ENCODE assay signal across 11 cellular contexts in genomic region chr12:96020314-96021003, GRCh38. TPM values are rescaled to one million over a fixed set of nuclear protein-coding genes. Genes with fewer than 3 reads are reported as not detected.
A peak's percentile ranks its signal among the peaks of the same experiment; 100 is the strongest.
DNase-seq lines count a peak whose midpoint lies in the region; ATAC-seq and TF ChIP-seq lines count a peak whose summit lies in the region.
"Had no signal": no experiment of that assay in that cellular context is flagged by ENCODE, and none has a peak within 500 bp of the region (broad histone marks: within the 10 kb centered on the region; RNA-seq: fewer than 3 reads in every experiment).

No MANE protein-coding gene starts in this region.

- no peaks in the 10 kb centered on the region for H3K27me3 Mint-ChIP-seq in activated B cell treated with CpG ODN at 0.5 μM for 24 hours

- DNase-seq in activated B cell treated with CpG ODN at 0.5 μM for 24 hours (no peak), WERI-Rb-1 (no peak), SW 1271 (lab: John Stamatoyannopoulos, UW) (no peak), GM13976 (ENCODE audit: low spot score) (no peak), NCI-H2227 (lab: John Stamatoyannopoulos, UW; ENCODE audit: unreplicated experiment) (no peak)
- DNase-seq: NCI-H1105 had no signal

- TF ChIP-seq CTCF in activated B cell treated with CpG ODN at 0.5 μM for 24 hours (IDR thresholded peaks at IDR 0.05) (no peak), WERI-Rb-1 (IDR thresholded peaks at IDR 0.05; ENCODE audit: low read depth, low read length) (no peak), GM13976 (IDR thresholded peaks at IDR 0.05; ENCODE audit: borderline replicate concordance, control extremely low read depth, extremely low read depth, insufficient read depth, missing control alignments) (no peak)

- ATAC-seq in GM18861 (IDR thresholded peaks at IDR 0.05; ENCODE audit: unreplicated experiment) (peak; percentile 97), GM21723 (IDR thresholded peaks at IDR 0.05; ENCODE audit: unreplicated experiment) (peak; percentile 95), HG03378 (IDR thresholded peaks at IDR 0.05; ENCODE audit: unreplicated experiment) (peak; percentile 98), activated B cell treated with CpG ODN at 0.5 μM for 24 hours (ENCODE audit: low read depth) (peak; percentile 96)
- ATAC-seq: sciatic nerve had no signal

- H3K4me3 Mint-ChIP-seq in activated B cell treated with CpG ODN at 0.5 μM for 24 hours, result peak overlapping the region; percentile 63

- H3K27ac Mint-ChIP-seq in activated B cell treated with CpG ODN at 0.5 μM for 24 hours, result peak overlapping the region; percentile 90

- H3K4me3 ChIP-seq in WERI-Rb-1 (ENCODE audit: low read depth, low read length), result no peak overlapping the region

- intact Hi-C loops in activated B cell treated with CpG ODN at 0.5 μM for 24 hours (cut with micrococcal nuclease), result loop anchor here (1.0 to 2.0 kb wide), 4 partner anchors 15 to 195 kb away; partner anchors contain the start of genes AMDHD1, CCDC38 and LTA4H

- in situ Hi-C loops in GM13976 (cut with MboI; ENCODE audit: low sequenced_read_pairs, unreplicated experiment), result no loop called here

- peaks cover 65% of the 10 kb centered on the region for H3K36me3 Mint-ChIP-seq in activated B cell treated with CpG ODN at 0.5 μM for 24 hours (ENCODE audit: low read depth)

- no peaks in the 10 kb centered on the region for H3K9me3 Mint-ChIP-seq in activated B cell treated with CpG ODN at 0.5 μM for 24 hours

- H3K36me3 ChIP-seq in WERI-Rb-1, result peaks cover 34% of the 10 kb centered on the region

- POLR2A ChIA-PET in activated B cell treated with CpG ODN at 0.5 μM for 24 hours (lab: Charles Lee), result interaction anchor here (0.5 to 2.8 kb wide), 10 partner anchors 11 to 380 kb away, joined by 3 to 16 read pairs (median 5); partner anchors contain the start of genes CDK17 and LTA4H

- no peaks in the 10 kb centered on the region for H3K27me3 ChIP-seq in WERI-Rb-1 (ENCODE audit: insufficient read depth, low read depth, severe bottlenecking)

- peaks cover 33% of the 10 kb centered on the region for H3K4me1 Mint-ChIP-seq in activated B cell treated with CpG ODN at 0.5 μM for 24 hours

- H3K9me3 ChIP-seq in WERI-Rb-1 (ENCODE audit: severe bottlenecking), result no peaks in the 10 kb centered on the region

- CTCF ChIA-PET in activated B cell treated with CpG ODN at 0.5 μM for 24 hours (lab: Charles Lee), result interaction anchor here (0.8 to 1.8 kb wide), 3 partner anchors 22 to 195 kb away, joined by 3 to 7 read pairs (median 3); no protein-coding TSS in a partner anchor

- no peak overlapping the region for H3K27ac ChIP-seq in WERI-Rb-1

RNA-seq across cellular contexts. Expression of gene LTA4H, which starts 14.9 kb away (rescaled TPM):
- total RNA-seq in activated B cell treated with CpG ODN at 0.5 μM for 24 hours, result 119 and 124 TPM in 2 replicates

RNA-seq across cellular contexts. Expression of gene HAL, which starts 24.3 kb away (rescaled TPM):
- 0.66 and 2.5 TPM in 2 replicates for total RNA-seq in activated B cell treated with CpG ODN at 0.5 μM for 24 hours
- total RNA-seq: SK-MEL-5 had no signal
